ENCODE assay signal across 3 cellular contexts in genomic region chr19:45799526-45799925, GRCh38. TPM values are rescaled to one million over a fixed set of nuclear protein-coding genes. Genes with fewer than 3 reads are reported as not detected.
A peak's percentile ranks its signal among the peaks of the same experiment; 100 is the strongest.
DNase-seq lines count a peak whose midpoint lies in the region; TF ChIP-seq lines count a peak whose summit lies in the region.
"Not testable (repeated sequence)": the region's sequence is repeated elsewhere in the genome, so short reads cannot be mapped to it uniquely, and the experiment has no call there.

No MANE protein-coding gene starts in this region.

- not testable (repeated sequence) for BruUV-seq in mammary epithelial cell (replicated peaks; lab: Mats Ljungman, UMichigan)

- H3K9ac ChIP-seq in KMS-11; mammary epithelial cell (ENCODE audit: insufficient read depth, low read length): not testable (repeated sequence)

- H3K27me3 ChIP-seq in KMS-11 (ENCODE audit: insufficient read depth, low read depth); mammary epithelial cell (ENCODE audit: insufficient read depth, low read length): not testable (repeated sequence)

- not testable (repeated sequence) for H2AFZ ChIP-seq in KMS-11 (ENCODE audit: low read depth); mammary epithelial cell (ENCODE audit: low read depth, low read length)

- CTCF ChIA-PET in mammary epithelial cell (lab: Charles Lee; ENCODE audit: low non-redundant PET): interaction anchor here (0.6 to 1.4 kb wide), 3 partner anchors 30 to 107 kb away, joined by 3 to 8 read pairs (median 4); partner anchors contain the start of genes QPCTL and SIX5

- not testable (repeated sequence) for H3K27ac ChIP-seq in KMS-11; mammary epithelial cell (ENCODE audit: insufficient read depth, low read depth, low read length)

- DNase-seq in mammary epithelial cell: not testable (repeated sequence)
- DNase-seq in myocyte (ENCODE audit: low read depth): peak; percentile 70

- H3K79me2 ChIP-seq in KMS-11 (ENCODE audit: insufficient read depth, low read depth); mammary epithelial cell (ENCODE audit: insufficient read depth, low read length): not testable (repeated sequence)

- WGBS in mammary epithelial cell (ENCODE audit: low coverage, missing lambda C conversion rate): 51% methylated on average over 5 of the region's 5 CpGs

- not testable (repeated sequence) for H4K20me1 ChIP-seq in KMS-11 (ENCODE audit: insufficient read depth); mammary epithelial cell (ENCODE audit: insufficient read depth, low read length)

- H3K4me1 ChIP-seq in KMS-11 (ENCODE audit: low read depth, poor library complexity, severe bottlenecking): peaks cover 16% of the 10 kb centered on the region
- not testable (repeated sequence) for H3K4me1 ChIP-seq in mammary epithelial cell (ENCODE audit: insufficient read depth, low read length)

- H3K9me3 ChIP-seq in mammary epithelial cell (replicated peaks; ENCODE audit: insufficient read depth, low read length): not testable (repeated sequence)

- not testable (repeated sequence) for H3K4me3 ChIP-seq in KMS-11 (IDR thresholded peaks at IDR 0.05; ENCODE audit: insufficient read depth, low read depth, low read length); mammary epithelial cell (replicated peaks in 1 of 3; ENCODE audit: insufficient read depth in 1 of 3, low read depth in 2 of 3, low read length in 3 of 3)

- TF ChIP-seq CTCF in KMS-11 (conservative IDR thresholded peaks at IDR 0.05; ENCODE audit: low read depth, low read length); mammary epithelial cell (conservative IDR thresholded peaks at IDR 0.05 in 1 of 2, IDR thresholded peaks at IDR 0.05 in 1 of 2; ENCODE audit: extremely low read depth in 1 of 2, insufficient read depth in 1 of 2, low read depth in 1 of 2, low read length in 2 of 2): not testable (repeated sequence)

- intact Hi-C loops in mammary epithelial cell (cut with micrococcal nuclease): loop anchor here (1.0 to 2.0 kb wide), 3 partner anchors 17 to 106 kb away; no protein-coding TSS in a partner anchor

- dilution Hi-C loops in mammary epithelial cell (cut with HindIII; ENCODE audit: low sequenced_read_pairs): loop anchor here (5.0 kb wide), 1 partner anchor 38 kb away; no protein-coding TSS in a partner anchor

- H3K4me2 ChIP-seq in KMS-11 (peak overlapping the region; percentile 33; the same call in 1 of the 2 replicates), mammary epithelial cell (ENCODE audit: insufficient read depth, low read depth, low read length) (peak overlapping the region; percentile 46)

- not testable (repeated sequence) for H3K36me3 ChIP-seq in KMS-11 (ENCODE audit: insufficient read depth); mammary epithelial cell (ENCODE audit: insufficient read depth, low read length)

- in situ Hi-C loops in mammary epithelial cell (cut with MboI; ENCODE audit: low sequenced_read_pairs in 2 of 2): not testable (repeated sequence)

RNA-seq across cellular contexts. Expression of gene DMWD, which starts 6.9 kb away (rescaled TPM):
- 10 to 100 TPM; 40.0 to 56.7 TPM for total RNA-seq in mammary epithelial cell
- 17.0 TPM for polyA plus RNA-seq in mammary epithelial cell
- polyA minus RNA-seq in mammary epithelial cell: 8.7 TPM
- 60.2 and 62.3 TPM in 2 replicates for total RNA-seq in myocyte
- 59.1 TPM for polyA plus RNA-seq in myocyte (2012)

RNA-seq across cellular contexts. Expression of gene RSPH6A, which starts 15.6 kb away (rescaled TPM):
- total RNA-seq in mammary epithelial cell (under 1 TPM; 0.17 to 0.35 TPM), myocyte (0.11 TPM in 1 of 2 replicates, not detected in the other)
- polyA plus RNA-seq in mammary epithelial cell: not detected
- polyA minus RNA-seq in mammary epithelial cell: 0.31 TPM
- polyA plus RNA-seq in myocyte (2012): 0.03 TPM

RNA-seq across cellular contexts. Expression of gene DMPK, which starts 17.2 kb away (rescaled TPM):
- total RNA-seq in mammary epithelial cell (10 to 100 TPM; 10.0 to 43.2 TPM), myocyte (907 and 1,143 TPM in 2 replicates)
- 9.8 TPM for polyA plus RNA-seq in mammary epithelial cell
- polyA minus RNA-seq in mammary epithelial cell: 7.1 TPM
- polyA plus RNA-seq in myocyte (2012): 359 TPM

RNA-seq across cellular contexts. Expression of gene SIX5, which starts 30.5 kb away (rescaled TPM):
- total RNA-seq in mammary epithelial cell (1 to 10 TPM; 4.2 to 9.6 TPM), myocyte (13.0 and 17.6 TPM in 2 replicates)
- 4.7 TPM for polyA plus RNA-seq in mammary epithelial cell
- 7.1 TPM for polyA minus RNA-seq in mammary epithelial cell
- 8.8 TPM for polyA plus RNA-seq in myocyte (2012)

Comparison
In these comparisons a context has a peak if more than half of its experiments do, and no peak if none do; other contexts are left out.
1. RNA of gene DMPK, which starts 17.2 kb away (total RNA-seq): 907 to 1,143 TPM in myocyte; 10.0 to 43.2 TPM in mammary epithelial cell; every median in the first group is over 10 times any median in the second.